Comparison of ENCODE assay signal across 1 cellular context in the genomic region with DNA sequence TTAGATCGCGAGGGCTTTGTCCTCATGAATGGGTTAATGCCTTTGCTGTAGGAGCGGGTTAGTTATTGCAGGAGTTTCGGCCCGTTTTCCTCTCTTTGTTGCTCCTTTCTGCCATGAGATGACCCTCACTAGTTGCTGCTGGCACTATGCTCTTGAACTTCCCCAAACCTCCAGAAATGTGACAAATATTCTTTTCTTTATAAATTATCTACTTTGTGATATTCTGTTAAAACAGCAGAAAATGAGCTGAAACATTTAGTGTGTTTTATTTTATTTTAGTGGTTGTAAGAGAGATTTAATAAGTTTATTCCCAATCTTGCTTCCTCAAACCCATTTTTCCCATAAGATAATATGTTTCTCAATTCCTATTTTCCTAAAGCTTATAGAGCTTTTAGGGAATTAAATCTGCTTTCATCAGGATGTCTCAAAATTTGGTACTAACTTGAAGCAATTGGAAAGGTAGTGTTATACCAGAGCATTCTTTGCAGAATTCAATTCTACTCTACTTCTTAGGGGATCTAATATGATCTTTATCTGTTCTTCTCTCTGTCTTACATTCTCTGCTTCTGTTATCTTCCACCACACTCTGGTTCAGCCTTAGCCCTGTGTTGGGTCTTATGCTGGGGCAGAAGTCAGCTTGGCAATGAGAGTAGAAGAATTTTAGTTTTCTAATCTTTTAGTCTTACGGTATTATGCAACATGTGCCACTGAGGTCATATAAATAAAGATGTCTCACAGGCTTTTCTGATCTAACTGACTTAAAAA.
A peak's percentile ranks its signal among the peaks of the same experiment; 100 is the strongest.
TF ChIP-seq lines count a peak whose summit lies in the region.

No MANE protein-coding gene starts in this region.

TF ChIP-seq in HepG2, 621 proteins besides CTCF, POLR2A, EP300 and RAD21:
- TF ChIP-seq HCFC1 (IDR thresholded peaks at IDR 0.05; ENCODE audit: low read depth, low read length) (no peak), CEBPB (IDR thresholded peaks at IDR 0.05; ENCODE audit: borderline replicate concordance, low read depth, low read length) (0 out of 2 replicates have a peak, but pooled peaks have one; percentile 11)
